In the genomic region with DNA sequence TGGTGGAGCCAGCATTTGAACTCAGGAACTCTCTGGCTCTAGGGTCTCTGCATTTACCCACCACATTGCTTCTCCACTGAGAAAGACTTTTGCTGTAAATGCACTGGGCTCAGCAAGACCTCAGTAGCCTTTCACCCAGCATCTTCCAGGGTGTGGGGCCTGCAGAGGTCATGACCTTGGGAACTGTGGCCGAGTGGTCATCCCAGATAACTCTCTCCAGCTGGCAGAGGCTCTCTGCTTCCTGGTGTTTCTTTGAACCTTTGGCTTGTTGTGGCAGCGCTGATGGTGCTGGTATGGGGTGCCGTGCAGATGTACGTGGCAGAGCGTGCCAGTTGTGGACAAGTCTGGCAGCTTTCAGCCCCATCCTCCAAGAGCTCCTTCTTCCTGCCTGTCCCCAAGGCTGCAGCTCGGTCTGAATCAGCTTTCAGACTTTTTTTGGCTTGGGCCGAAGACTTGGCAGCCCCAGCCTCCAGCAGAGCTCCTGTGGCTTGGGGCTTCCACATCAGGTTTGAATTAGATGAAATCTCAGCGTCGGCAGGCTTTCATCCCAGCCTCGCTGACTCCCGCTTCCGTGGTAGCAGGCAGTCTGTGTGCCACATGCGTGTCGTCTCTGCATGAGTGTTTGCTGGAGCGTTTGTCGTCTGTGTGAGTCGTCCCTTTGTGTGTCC, we compare ENCODE assay signal across 12 cellular contexts. TPM values are rescaled to one million over a fixed set of nuclear protein-coding genes. Genes with fewer than 3 reads are reported as not detected.
DNase-seq lines count a peak whose midpoint lies in the region; ATAC-seq and TF ChIP-seq lines count a peak whose summit lies in the region.
"Had no signal": no experiment of that assay in that cellular context is flagged by ENCODE, and none has a peak within 500 bp of the region (broad histone marks: within the 10 kb centered on the region; RNA-seq: fewer than 3 reads in every experiment).

No MANE protein-coding gene starts in this region.

- H3K4me3 ChIP-seq in AG10803 (ENCODE audit: low read length) (no peak overlapping the region), fibroblast of pulmonary artery (replicated peaks; ENCODE audit: low read depth, low read length) (no peak overlapping the region), Karpas-422 (ENCODE audit: low read length) (no peak overlapping the region)
- H3K4me3 ChIP-seq: BLaER1 had no signal

- no peaks in the 10 kb centered on the region for H4K20me1 ChIP-seq in Karpas-422 (ENCODE audit: insufficient read depth, low read depth, low read length)
- H4K20me1 ChIP-seq: BLaER1 had no signal

- no peak overlapping the region for H3K27ac Mint-ChIP-seq in activated T-helper 1 cell treated with anti-CD3 and anti-CD28 coated beads, Interleukin-12 subunit alpha, Interleukin-12 subunit beta, Interleukin-2, Interleukin-4 antibody, amounts not matched to agents 30 ng/mL and 10 ng/mL and 1 ng/mL, durations not matched to agents 14 hours and 24 hours and 36 hours
- H3K27ac Mint-ChIP-seq: naive B cell had no signal

- H3K36me3 ChIP-seq in Karpas-422 (ENCODE audit: insufficient read depth, low read length), result no peaks in the 10 kb centered on the region
- H3K36me3 ChIP-seq: BLaER1, WERI-Rb-1 had no signal

- no peaks in the 10 kb centered on the region for H3K27me3 Mint-ChIP-seq in activated T-helper 1 cell treated with anti-CD3 and anti-CD28 coated beads, Interleukin-12 subunit alpha, Interleukin-12 subunit beta, Interleukin-2, Interleukin-4 antibody, amounts not matched to agents 30 ng/mL and 10 ng/mL and 1 ng/mL, durations not matched to agents 14 hours and 24 hours and 36 hours (ENCODE audit: insufficient read depth)

- ATAC-seq in SK-N-SH treated with all-trans-retinoic acid at 6 μM for 48 hours (peak; percentile 88), HG03378 (IDR thresholded peaks at IDR 0.05; ENCODE audit: unreplicated experiment) (no peak)

- H3K36me3 Mint-ChIP-seq in activated T-helper 1 cell treated with anti-CD3 and anti-CD28 coated beads, Interleukin-12 subunit alpha, Interleukin-12 subunit beta, Interleukin-2, Interleukin-4 antibody, amounts not matched to agents 30 ng/mL and 10 ng/mL and 1 ng/mL, durations not matched to agents 14 hours and 24 hours and 36 hours (ENCODE audit: low read depth), result no peaks in the 10 kb centered on the region
- H3K36me3 Mint-ChIP-seq: naive B cell had no signal

- no peaks in the 10 kb centered on the region for H3K79me2 ChIP-seq in Karpas-422 (ENCODE audit: low read length)

- H3K27ac ChIP-seq in Karpas-422 (ENCODE audit: low read length), result no peak overlapping the region
- H3K27ac ChIP-seq: BLaER1, WERI-Rb-1 had no signal

- H3K4me2 ChIP-seq in Karpas-422 (ENCODE audit: low read depth, low read length, poor library complexity, severe bottlenecking), result no peak overlapping the region
- H3K4me2 ChIP-seq: BLaER1 had no signal

- no peaks in the 10 kb centered on the region for H3K4me1 ChIP-seq in Karpas-422 (ENCODE audit: low read length)
- H3K4me1 ChIP-seq: BLaER1 had no signal

- TF ChIP-seq CTCF in AG10803 (conservative IDR thresholded peaks at IDR 0.05; ENCODE audit: low read length), result no peak
- no peak for TF ChIP-seq CTCF in fibroblast of pulmonary artery (IDR thresholded peaks at IDR 0.05; ENCODE audit: low read length, missing control alignments)

- intact Hi-C loops in activated T-helper 1 cell treated with anti-CD3 and anti-CD28 coated beads, Interleukin-12 subunit alpha, Interleukin-12 subunit beta, Interleukin-2, Interleukin-4 antibody, amounts not matched to agents 30 ng/mL and 10 ng/mL and 1 ng/mL, durations not matched to agents 14 hours and 24 hours and 36 hours (cut with micrococcal nuclease), result no loop called here

- no peaks in the 10 kb centered on the region for H3K9me2 ChIP-seq in Karpas-422 (replicated peaks; ENCODE audit: insufficient read depth, low read length)

- H3K9me3 Mint-ChIP-seq in activated T-helper 1 cell treated with anti-CD3 and anti-CD28 coated beads, Interleukin-12 subunit alpha, Interleukin-12 subunit beta, Interleukin-2, Interleukin-4 antibody, amounts not matched to agents 30 ng/mL and 10 ng/mL and 1 ng/mL, durations not matched to agents 14 hours and 24 hours and 36 hours, result no peaks in the 10 kb centered on the region

- no peak overlapping the region for H3K4me3 Mint-ChIP-seq in activated T-helper 1 cell treated with anti-CD3 and anti-CD28 coated beads, Interleukin-12 subunit alpha, Interleukin-12 subunit beta, Interleukin-2, Interleukin-4 antibody, amounts not matched to agents 30 ng/mL and 10 ng/mL and 1 ng/mL, durations not matched to agents 14 hours and 24 hours and 36 hours
- H3K4me3 Mint-ChIP-seq: naive B cell had no signal

- H3K9ac ChIP-seq in Karpas-422 (ENCODE audit: low read length), result no peak overlapping the region
- H3K9ac ChIP-seq: BLaER1 had no signal

- no peaks in the 10 kb centered on the region for H3K9me3 ChIP-seq in Karpas-422 (ENCODE audit: low read length)
- H3K9me3 ChIP-seq: BLaER1 had no signal

- no peaks in the 10 kb centered on the region for H3K4me1 Mint-ChIP-seq in activated T-helper 1 cell treated with anti-CD3 and anti-CD28 coated beads, Interleukin-12 subunit alpha, Interleukin-12 subunit beta, Interleukin-2, Interleukin-4 antibody, amounts not matched to agents 30 ng/mL and 10 ng/mL and 1 ng/mL, durations not matched to agents 14 hours and 24 hours and 36 hours (ENCODE audit: low read depth)
- H3K4me1 Mint-ChIP-seq: naive B cell had no signal

- DNase-seq in AG10803 (ENCODE audit: low read depth), result peak; percentile 99
- DNase-seq in fibroblast of pulmonary artery (ENCODE audit: low read depth), result peak; percentile 31
- DNase-seq in pons (ENCODE audit: low spot score), result peak; percentile 11
- no peak for DNase-seq in HuH-7.5 (ENCODE audit: low spot score)
- DNase-seq in Karpas-422, result no peak
- DNase-seq in activated T-helper 1 cell treated with anti-CD3 and anti-CD28 coated beads, Interleukin-12 subunit alpha, Interleukin-12 subunit beta, Interleukin-2, Interleukin-4 antibody, amounts not matched to agents 30 ng/mL and 10 ng/mL and 1 ng/mL, durations not matched to agents 14 hours and 24 hours and 36 hours (ENCODE audit: low spot score), result no peak
- DNase-seq: GDM1, naive B cell, WERI-Rb-1 had no signal

- H2AFZ ChIP-seq in Karpas-422 (ENCODE audit: low read length), result no peak overlapping the region

- H3K27me3 ChIP-seq in Karpas-422 (ENCODE audit: low read length), result no peaks in the 10 kb centered on the region
- H3K27me3 ChIP-seq: BLaER1 had no signal

TF ChIP-seq in SK-N-SH treated with all-trans-retinoic acid at 6 μM for 48 hours, 23 proteins besides CTCF, POLR2A, EP300 and RAD21:
- TF ChIP-seq, protein P1, sequence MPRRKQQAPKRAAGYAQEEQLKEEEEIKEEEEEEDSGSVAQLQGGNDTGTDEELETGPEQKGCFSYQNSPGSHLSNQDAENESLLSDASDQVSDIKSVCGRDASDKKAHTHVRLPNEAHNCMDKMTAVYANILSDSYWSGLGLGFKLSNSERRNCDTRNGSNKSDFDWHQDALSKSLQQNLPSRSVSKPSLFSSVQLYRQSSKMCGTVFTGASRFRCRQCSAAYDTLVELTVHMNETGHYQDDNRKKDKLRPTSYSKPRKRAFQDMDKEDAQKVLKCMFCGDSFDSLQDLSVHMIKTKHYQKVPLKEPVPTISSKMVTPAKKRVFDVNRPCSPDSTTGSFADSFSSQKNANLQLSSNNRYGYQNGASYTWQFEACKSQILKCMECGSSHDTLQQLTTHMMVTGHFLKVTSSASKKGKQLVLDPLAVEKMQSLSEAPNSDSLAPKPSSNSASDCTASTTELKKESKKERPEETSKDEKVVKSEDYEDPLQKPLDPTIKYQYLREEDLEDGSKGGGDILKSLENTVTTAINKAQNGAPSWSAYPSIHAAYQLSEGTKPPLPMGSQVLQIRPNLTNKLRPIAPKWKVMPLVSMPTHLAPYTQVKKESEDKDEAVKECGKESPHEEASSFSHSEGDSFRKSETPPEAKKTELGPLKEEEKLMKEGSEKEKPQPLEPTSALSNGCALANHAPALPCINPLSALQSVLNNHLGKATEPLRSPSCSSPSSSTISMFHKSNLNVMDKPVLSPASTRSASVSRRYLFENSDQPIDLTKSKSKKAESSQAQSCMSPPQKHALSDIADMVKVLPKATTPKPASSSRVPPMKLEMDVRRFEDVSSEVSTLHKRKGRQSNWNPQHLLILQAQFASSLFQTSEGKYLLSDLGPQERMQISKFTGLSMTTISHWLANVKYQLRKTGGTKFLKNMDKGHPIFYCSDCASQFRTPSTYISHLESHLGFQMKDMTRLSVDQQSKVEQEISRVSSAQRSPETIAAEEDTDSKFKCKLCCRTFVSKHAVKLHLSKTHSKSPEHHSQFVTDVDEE (CRISPR knock-in tag; IDR thresholded peaks at IDR 0.05), result 0 out of 2 replicates have a peak, but pooled peaks have one; percentile 41
- TF ChIP-seq SNAI2 (CRISPR knock-in tag; IDR thresholded peaks at IDR 0.05) (no peak), CSRNP3 (CRISPR knock-in tag; IDR thresholded peaks at IDR 0.05) (0 out of 2 replicates have a peak, but pooled peaks have one; percentile 15), BACH2 (CRISPR knock-in tag; IDR thresholded peaks at IDR 0.05; ENCODE audit: borderline replicate concordance) (no peak), TCF4 (CRISPR knock-in tag; IDR thresholded peaks at IDR 0.05; ENCODE audit: borderline replicate concordance) (peak; percentile 99), ISL1 (CRISPR knock-in tag; IDR thresholded peaks at IDR 0.05) (no peak)

RNA-seq across cellular contexts. Expression of gene ADAMTS14, which starts 21.4 kb away (rescaled TPM):
- not detected in 2 replicates for total RNA-seq in Karpas-422 (2014; rRNA removed; shearing (Covaris generic); ENCODE audit: low replicate concordance)
- 0.21 and 0.37 TPM in 2 replicates for total RNA-seq in activated T-helper 1 cell treated with anti-CD3 and anti-CD28 coated beads, Interleukin-12 subunit alpha, Interleukin-12 subunit beta, Interleukin-2, Interleukin-4 antibody, amounts not matched to agents 30 ng/mL and 10 ng/mL and 1 ng/mL, durations not matched to agents 14 hours and 24 hours and 36 hours

Comparison
In these comparisons a context has a peak if more than half of its experiments do, and no peak if none do; other contexts are left out.
1. DNase-seq: peak in AG10803 (single experiment), fibroblast of pulmonary artery (single experiment) and pons (single experiment); none in HuH-7.5 (single experiment), Karpas-422 (single experiment) and activated T-helper 1 cell treated with anti-CD3 and anti-CD28 coated beads, Interleukin-12 subunit alpha, Interleukin-12 subunit beta, Interleukin-2, Interleukin-4 antibody, amounts not matched to agents 30 ng/mL and 10 ng/mL and 1 ng/mL, durations not matched to agents 14 hours and 24 hours and 36 hours (single experiment).